In genomic region chr13:111183087-111183645, GRCh38 we compare ENCODE assay signal across 24 cellular contexts.
DNase-seq lines count a peak whose midpoint lies in the region; ATAC-seq and TF ChIP-seq lines count a peak whose summit lies in the region.
"Had no signal": no experiment of that assay in that cellular context is flagged by ENCODE, and none has a peak within 500 bp of the region (broad histone marks: within the 10 kb centered on the region; RNA-seq: fewer than 3 reads in every experiment).

No MANE protein-coding gene starts in this region.

- peak overlapping the region; percentile 95 for H3K4me2 ChIP-seq in Karpas-422 (ENCODE audit: low read depth, low read length, poor library complexity, severe bottlenecking)
- H3K4me2 ChIP-seq: A549, GM23338 had no signal

- intact Hi-C loops in gastrocnemius medialis (cut with DNase I; ENCODE audit: low total_unique reads) = no loop called here

- H3K36me3 ChIP-seq in Karpas-422 (ENCODE audit: insufficient read depth, low read length) (peaks cover 11% of the 10 kb centered on the region), gastrocnemius medialis (no peaks in the 10 kb centered on the region), SJCRH30 (peaks cover 5% of the 10 kb centered on the region; the same call in 1 of the 2 replicates)
- H3K36me3 ChIP-seq: ovary, right lobe of liver had no signal

- no peaks in the 10 kb centered on the region for H3K9me3 Mint-ChIP-seq in activated T-cell treated with anti-CD3 and anti-CD28 coated beads, Interleukin-2, amount 50 U/mL, for 4 hours
- H3K9me3 Mint-ChIP-seq in central memory CD8-positive, alpha-beta T cell = no peaks in the 10 kb centered on the region
- H3K9me3 Mint-ChIP-seq: activated CD4-positive, alpha-beta T cell treated with anti-CD3 and anti-CD28 coated beads, Interleukin-2, amount 10 ng/mL, durations not matched to agents 7 days and 5 days; GM23338 had no signal

- TF ChIP-seq CTCF in gastrocnemius medialis (IDR thresholded peaks at IDR 0.05 in 4 of 5, conservative IDR thresholded peaks at IDR 0.05 in 1 of 5) = no peak

- ATAC-seq in activated T-cell treated with anti-CD3 and anti-CD28 coated beads, Interleukin-2, amount 50 U/mL, for 4 hours = no peak
- peak; percentile 57 for ATAC-seq in central memory CD8-positive, alpha-beta T cell (replicated peaks; ENCODE audit: extremely low read depth, poor library complexity, severe bottlenecking)
- no peak for ATAC-seq in gastrocnemius medialis
- ATAC-seq: A549, foreskin keratinocyte, GM23338, right lobe of liver had no signal

- no peak overlapping the region for H2AFZ ChIP-seq in Karpas-422 (ENCODE audit: low read length)
- H2AFZ ChIP-seq: GM23338 had no signal

- H4K20me1 ChIP-seq in Karpas-422 (ENCODE audit: insufficient read depth, low read depth, low read length) = peaks cover 4% of the 10 kb centered on the region; the same call in 1 of the 2 replicates

- no peak for TF ChIP-seq POLR2A in gastrocnemius medialis (IDR thresholded peaks at IDR 0.05)

- no peaks in the 10 kb centered on the region for H3K9me2 ChIP-seq in Karpas-422 (replicated peaks; ENCODE audit: insufficient read depth, low read length)

- H3K4me3 Mint-ChIP-seq in activated T-cell treated with anti-CD3 and anti-CD28 coated beads, Interleukin-2, amount 50 U/mL, for 4 hours = peak overlapping the region; percentile 29
- no peak overlapping the region for H3K4me3 Mint-ChIP-seq in central memory CD8-positive, alpha-beta T cell
- H3K4me3 Mint-ChIP-seq: activated CD4-positive, alpha-beta T cell treated with anti-CD3 and anti-CD28 coated beads, Interleukin-2, amount 10 ng/mL, durations not matched to agents 7 days and 5 days; GM23338 had no signal

- peaks cover 17% of the 10 kb centered on the region for H3K36me3 Mint-ChIP-seq in activated T-cell treated with anti-CD3 and anti-CD28 coated beads, Interleukin-2, amount 50 U/mL, for 4 hours (ENCODE audit: insufficient read depth)
- peaks cover 10% of the 10 kb centered on the region for H3K36me3 Mint-ChIP-seq in central memory CD8-positive, alpha-beta T cell (ENCODE audit: insufficient read depth)

- H3K27me3 Mint-ChIP-seq in activated T-cell treated with anti-CD3 and anti-CD28 coated beads, Interleukin-2, amount 50 U/mL, for 4 hours (ENCODE audit: low read depth) = no peaks in the 10 kb centered on the region
- H3K27me3 Mint-ChIP-seq in central memory CD8-positive, alpha-beta T cell = no peaks in the 10 kb centered on the region
- H3K27me3 Mint-ChIP-seq: activated CD4-positive, alpha-beta T cell treated with anti-CD3 and anti-CD28 coated beads, Interleukin-2, amount 10 ng/mL, durations not matched to agents 7 days and 5 days had no signal

- DNase-seq in activated T-cell treated with anti-CD3 and anti-CD28 coated beads, Interleukin-2, amount 50 U/mL, for 4 hours = no peak
- no peak for DNase-seq in activated T-cell treated with anti-CD3 and anti-CD28 coated beads for 4 hours
- DNase-seq in Karpas-422 = no peak
- DNase-seq in central memory CD8-positive, alpha-beta T cell (ENCODE audit: low spot score in 2 of 2) = peak in 1 of 2 donors; percentile 29
- DNase-seq in gastrocnemius medialis = no peak
- DNase-seq in SJCRH30 = no peak
- DNase-seq in GM03348 (ENCODE audit: low spot score) = no peak
- DNase-seq in midbrain (lab: John Stamatoyannopoulos, UW) = no peak
- DNase-seq: activated CD4-positive, alpha-beta T cell treated with anti-CD3 and anti-CD28 coated beads, Interleukin-2, amount 10 ng/mL, durations not matched to agents 7 days and 5 days; activated T-cell treated with anti-CD3 and anti-CD28 coated beads, Interleukin-2, amount 50 U/mL, for 1 hour; erythroblast; foreskin keratinocyte; GDM1; kidney; NCI-H1436 treated with DMSO at 0.1 percent for 48 hours; NCI-H2171 treated with DMSO at 0.1 percent for 48 hours; NCI-H748 treated with DMSO at 0.1 percent for 48 hours; ovary; right lobe of liver; SHP77; stimulated activated CD4-positive, alpha-beta T cell treated with anti-CD3 and anti-CD28 coated beads, Interleukin-15, amount 100 ng/mL, for 24 hours; substantia nigra had no signal

- peaks cover 92% of the 10 kb centered on the region for H3K79me2 ChIP-seq in Karpas-422 (ENCODE audit: low read length)

- H3K9me3 ChIP-seq in Karpas-422 (ENCODE audit: low read length) (no peaks in the 10 kb centered on the region), gastrocnemius medialis (no peaks in the 10 kb centered on the region), SJCRH30 (replicated peaks) (no peaks in the 10 kb centered on the region)
- H3K9me3 ChIP-seq: A549, ovary, right lobe of liver had no signal

- in situ Hi-C loops in gastrocnemius medialis (cut with MboI; ENCODE audit: low sequenced_read_pairs in 4 of 4) = no loop called here

- peak overlapping the region; percentile 82 for H3K27ac Mint-ChIP-seq in central memory CD8-positive, alpha-beta T cell (ENCODE audit: low read depth)
- H3K27ac Mint-ChIP-seq: GM23338 had no signal

- H3K9ac ChIP-seq in Karpas-422 (ENCODE audit: low read length) = no peak overlapping the region

- H3K4me1 Mint-ChIP-seq in activated T-cell treated with anti-CD3 and anti-CD28 coated beads, Interleukin-2, amount 50 U/mL, for 4 hours (ENCODE audit: low read depth) = peaks cover 93% of the 10 kb centered on the region
- H3K4me1 Mint-ChIP-seq in central memory CD8-positive, alpha-beta T cell = peaks cover 86% of the 10 kb centered on the region

- H3K27ac ChIP-seq in Karpas-422 (ENCODE audit: low read length) = peak overlapping the region; percentile 97
- peak overlapping the region in 3 of 4 donors; percentile 68 to 80 (median 77) for H3K27ac ChIP-seq in gastrocnemius medialis
- H3K27ac ChIP-seq in SJCRH30 = no peak overlapping the region
- H3K27ac ChIP-seq: A549, foreskin keratinocyte, ovary, right lobe of liver had no signal

- no peaks in the 10 kb centered on the region for H3K27me3 ChIP-seq in Karpas-422 (ENCODE audit: low read length)
- H3K27me3 ChIP-seq in gastrocnemius medialis = no peaks in the 10 kb centered on the region
- H3K27me3 ChIP-seq in SJCRH30 = no peaks in the 10 kb centered on the region
- H3K27me3 ChIP-seq: foreskin keratinocyte, ovary, right lobe of liver had no signal

- H3K4me1 ChIP-seq in Karpas-422 (ENCODE audit: low read length) (peaks cover 84% of the 10 kb centered on the region), gastrocnemius medialis (peaks cover 74 to 83% of the 10 kb centered on the region in 2 donors), SJCRH30 (peaks cover 38% of the 10 kb centered on the region)
- H3K4me1 ChIP-seq: right lobe of liver had no signal

- no peak overlapping the region for H3K4me3 ChIP-seq in Karpas-422 (ENCODE audit: low read length)
- H3K4me3 ChIP-seq in gastrocnemius medialis = no peak overlapping the region
- H3K4me3 ChIP-seq in SJCRH30 = no peak overlapping the region
- H3K4me3 ChIP-seq: A549, GM23338, ovary, right lobe of liver had no signal
